Comparison of ENCODE assay signal across 37 cellular contexts in the genomic region with DNA sequence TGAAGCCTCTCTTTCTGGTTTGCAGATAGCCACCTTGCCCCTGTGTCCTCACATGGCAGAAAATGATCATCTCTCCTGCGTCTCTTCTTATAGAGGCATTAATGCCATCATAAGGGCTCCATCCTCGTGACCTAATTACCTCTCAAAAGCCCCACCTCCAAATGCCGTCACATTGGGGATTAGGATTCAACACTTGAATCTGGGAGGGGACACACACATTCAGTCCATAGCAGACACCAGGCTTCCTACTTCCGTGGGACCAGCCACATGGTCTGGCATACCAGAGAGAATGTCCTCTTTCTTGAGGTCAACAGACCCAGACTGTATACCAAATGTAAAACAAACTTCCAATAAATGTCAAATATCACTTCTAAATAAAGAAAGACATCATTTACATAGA.
"Had no signal": no experiment of that assay in that cellular context is flagged by ENCODE, and none has a peak within 500 bp of the region (broad histone marks: within the 10 kb centered on the region; RNA-seq: fewer than 3 reads in every experiment).

No MANE protein-coding gene starts in this region.

- H3K4me1 Mint-ChIP-seq: activated naive CD4-positive, alpha-beta T cell treated with anti-CD3 and anti-CD28 coated beads, Interleukin-2, amount 10 ng/mL, durations not matched to agents 7 days and 5 days; activated naive CD4-positive, alpha-beta T cell treated with anti-CD3 and anti-CD28 coated beads, Interleukin-2, amount 50 U/mL, for 24 hours; activated naive CD8-positive, alpha-beta T cell treated with anti-CD3 and anti-CD28 coated beads for 36 hours; activated naive CD8-positive, alpha-beta T cell treated with anti-CD3 and anti-CD28 coated beads, Interleukin-2, amount 10 ng/mL, durations not matched to agents 7 days and 5 days; activated naive CD8-positive, alpha-beta T cell treated with anti-CD3 and anti-CD28 coated beads, Interleukin-2, amount 50 U/mL, for 24 hours; activated T-helper 17 cell treated with anti-CD3 and anti-CD28 coated beads, Interleukin-2, amount 50 U/mL, for 72 hours; brain; central memory CD8-positive, alpha-beta T cell had no signal

- H3K4me1 ChIP-seq: adrenal gland, ascending aorta, body of pancreas, breast epithelium had no signal

- H3K36me3 ChIP-seq: adrenal gland, ascending aorta, brain microvascular endothelial cell, breast epithelium, cardiac muscle cell had no signal

- H3K27ac Mint-ChIP-seq: activated naive CD4-positive, alpha-beta T cell treated with anti-CD3 and anti-CD28 coated beads for 36 hours; activated naive CD4-positive, alpha-beta T cell treated with anti-CD3 and anti-CD28 coated beads, Interleukin-2, amount 10 ng/mL, durations not matched to agents 7 days and 5 days; activated naive CD4-positive, alpha-beta T cell treated with anti-CD3 and anti-CD28 coated beads, Interleukin-2, amount 50 U/mL, for 24 hours; activated naive CD4-positive, alpha-beta T cell treated with anti-CD3 and anti-CD28 coated beads, Interleukin-2, amount 50 U/mL, for 72 hours; activated naive CD8-positive, alpha-beta T cell; activated naive CD8-positive, alpha-beta T cell treated with anti-CD3 and anti-CD28 coated beads for 36 hours; activated naive CD8-positive, alpha-beta T cell treated with anti-CD3 and anti-CD28 coated beads, Interleukin-2, amount 10 ng/mL, durations not matched to agents 7 days and 5 days; activated naive CD8-positive, alpha-beta T cell treated with anti-CD3 and anti-CD28 coated beads, Interleukin-2, amount 50 U/mL, for 24 hours; activated T-cell treated with anti-CD3 and anti-CD28 coated beads, Interleukin-2, amount 50 U/mL, for 24 hours; activated T-cell treated with anti-CD3 and anti-CD28 coated beads, Interleukin-2, amount 50 U/mL, for 72 hours; activated T-helper 1 cell treated with anti-CD3 and anti-CD28 coated beads, Interleukin-12 subunit alpha, Interleukin-12 subunit beta, Interleukin-2, Interleukin-4 antibody, amounts not matched to agents 30 ng/mL and 10 ng/mL and 1 ng/mL, durations not matched to agents 14 hours and 24 hours and 36 hours; activated T-helper 17 cell treated with anti-CD3 and anti-CD28 coated beads, Interleukin-2, amount 50 U/mL, for 72 hours; activated T-helper 2 cell treated with anti-CD3 and anti-CD28 coated beads, Interferon-gamma antibody, Interleukin-2, Interleukin-4, amounts not matched to agents 10 μg/mL and 5 μg/mL and 100 μg/mL, durations not matched to agents 14 hours and 24 hours and 36 hours; brain had no signal

- H3K4me3 ChIP-seq: adrenal gland, ascending aorta, body of pancreas, breast epithelium, cardiac muscle cell had no signal

- DNase-seq: activated effector memory CD4-positive, alpha-beta T cell treated with anti-CD3 and anti-CD28 coated beads, Interleukin-2, amount 50 U/mL, for 16 hours; activated effector memory CD4-positive, alpha-beta T cell treated with Interleukin-2 at 50 U/mL for 16 hours; activated gamma-delta T cell; activated gamma-delta T cell treated with Interleukin-2 at 50 U/mL for 16 hours; activated naive CD4-positive, alpha-beta T cell; activated naive CD4-positive, alpha-beta T cell treated with anti-CD3 and anti-CD28 coated beads for 36 hours; activated naive CD4-positive, alpha-beta T cell treated with anti-CD3 and anti-CD28 coated beads, Interleukin-2, amount 10 ng/mL, durations not matched to agents 7 days and 5 days; activated naive CD4-positive, alpha-beta T cell treated with anti-CD3 and anti-CD28 coated beads, Interleukin-2, amount 50 U/mL, for 16 hours; activated naive CD4-positive, alpha-beta T cell treated with Interleukin-2 at 50 U/mL for 16 hours; activated naive CD8-positive, alpha-beta T cell treated with anti-CD3 and anti-CD28 coated beads for 36 hours; activated naive CD8-positive, alpha-beta T cell treated with anti-CD3 and anti-CD28 coated beads, Interleukin-2, amount 10 ng/mL, durations not matched to agents 7 days and 5 days; activated naive CD8-positive, alpha-beta T cell treated with anti-CD3 and anti-CD28 coated beads, Interleukin-2, amount 50 U/mL, for 24 hours; activated T-cell treated with anti-CD3 and anti-CD28 coated beads, Interleukin-2, amount 50 U/mL, for 1 hour; activated T-cell treated with anti-CD3 and anti-CD28 coated beads, Interleukin-2, amount 50 U/mL, for 24 hours; activated T-cell treated with anti-CD3 and anti-CD28 coated beads, Interleukin-2, amount 50 U/mL, for 4 hours; activated T-cell treated with anti-CD3 and anti-CD28 coated beads, Interleukin-2, amount 50 U/mL, for 48 hours; activated T-cell treated with anti-CD3 and anti-CD28 coated beads, Interleukin-2, amount 50 U/mL, for 72 hours; adrenal gland; amniotic stem cell; amygdala; anterior cingulate cortex; aorta; body of pancreas; brain microvascular endothelial cell; central memory CD4-positive, alpha-beta T cell; cerebellar nuclear complex had no signal

- H3K36me3 Mint-ChIP-seq: activated naive CD4-positive, alpha-beta T cell treated with anti-CD3 and anti-CD28 coated beads, Interleukin-2, amount 10 ng/mL, durations not matched to agents 7 days and 5 days; activated naive CD4-positive, alpha-beta T cell treated with anti-CD3 and anti-CD28 coated beads, Interleukin-2, amount 50 U/mL, for 24 hours; activated naive CD4-positive, alpha-beta T cell treated with anti-CD3 and anti-CD28 coated beads, Interleukin-2, amount 50 U/mL, for 72 hours; activated naive CD8-positive, alpha-beta T cell; activated naive CD8-positive, alpha-beta T cell treated with anti-CD3 and anti-CD28 coated beads for 36 hours; activated naive CD8-positive, alpha-beta T cell treated with anti-CD3 and anti-CD28 coated beads, Interleukin-2, amount 10 ng/mL, durations not matched to agents 7 days and 5 days; brain had no signal

- H3K27me3 ChIP-seq: adrenal gland, ascending aorta, body of pancreas, brain microvascular endothelial cell, cardiac muscle cell had no signal

- H3K27ac ChIP-seq: adrenal gland, ascending aorta, body of pancreas, brain microvascular endothelial cell, breast epithelium, cardiac muscle cell had no signal

- H3K4me3 Mint-ChIP-seq: activated naive CD4-positive, alpha-beta T cell treated with anti-CD3 and anti-CD28 coated beads for 36 hours; activated naive CD4-positive, alpha-beta T cell treated with anti-CD3 and anti-CD28 coated beads, Interleukin-2, amount 10 ng/mL, durations not matched to agents 7 days and 5 days; activated naive CD4-positive, alpha-beta T cell treated with anti-CD3 and anti-CD28 coated beads, Interleukin-2, amount 50 U/mL, for 24 hours; activated naive CD8-positive, alpha-beta T cell; activated naive CD8-positive, alpha-beta T cell treated with anti-CD3 and anti-CD28 coated beads for 36 hours; activated naive CD8-positive, alpha-beta T cell treated with anti-CD3 and anti-CD28 coated beads, Interleukin-2, amount 10 ng/mL, durations not matched to agents 7 days and 5 days; activated naive CD8-positive, alpha-beta T cell treated with anti-CD3 and anti-CD28 coated beads, Interleukin-2, amount 50 U/mL, for 24 hours; activated T-cell treated with anti-CD3 and anti-CD28 coated beads, Interleukin-2, amount 50 U/mL, for 24 hours; activated T-cell treated with anti-CD3 and anti-CD28 coated beads, Interleukin-2, amount 50 U/mL, for 4 hours; activated T-cell treated with anti-CD3 and anti-CD28 coated beads, Interleukin-2, amount 50 U/mL, for 72 hours; activated T-helper 1 cell treated with anti-CD3 and anti-CD28 coated beads, Interleukin-12 subunit alpha, Interleukin-12 subunit beta, Interleukin-2, Interleukin-4 antibody, amounts not matched to agents 30 ng/mL and 10 ng/mL and 1 ng/mL, durations not matched to agents 14 hours and 24 hours and 36 hours; activated T-helper 17 cell treated with anti-CD3 and anti-CD28 coated beads, Interleukin-2, amount 50 U/mL, for 72 hours; brain; central memory CD8-positive, alpha-beta T cell had no signal

- H3K27me3 Mint-ChIP-seq: activated naive CD4-positive, alpha-beta T cell treated with anti-CD3 and anti-CD28 coated beads, Interleukin-2, amount 10 ng/mL, durations not matched to agents 7 days and 5 days; activated naive CD4-positive, alpha-beta T cell treated with anti-CD3 and anti-CD28 coated beads, Interleukin-2, amount 50 U/mL, for 24 hours; activated naive CD8-positive, alpha-beta T cell; activated naive CD8-positive, alpha-beta T cell treated with anti-CD3 and anti-CD28 coated beads for 36 hours; activated naive CD8-positive, alpha-beta T cell treated with anti-CD3 and anti-CD28 coated beads, Interleukin-2, amount 10 ng/mL, durations not matched to agents 7 days and 5 days; activated naive CD8-positive, alpha-beta T cell treated with anti-CD3 and anti-CD28 coated beads, Interleukin-2, amount 50 U/mL, for 24 hours; activated T-helper 17 cell treated with anti-CD3 and anti-CD28 coated beads, Interleukin-2, amount 50 U/mL, for 72 hours; brain; central memory CD8-positive, alpha-beta T cell had no signal

- H3K9me3 ChIP-seq: adrenal gland, ascending aorta, body of pancreas, breast epithelium had no signal

- H3K9me3 Mint-ChIP-seq: activated naive CD4-positive, alpha-beta T cell treated with anti-CD3 and anti-CD28 coated beads for 36 hours; activated naive CD4-positive, alpha-beta T cell treated with anti-CD3 and anti-CD28 coated beads, Interleukin-2, amount 10 ng/mL, durations not matched to agents 7 days and 5 days; activated naive CD4-positive, alpha-beta T cell treated with anti-CD3 and anti-CD28 coated beads, Interleukin-2, amount 50 U/mL, for 24 hours; activated naive CD4-positive, alpha-beta T cell treated with anti-CD3 and anti-CD28 coated beads, Interleukin-2, amount 50 U/mL, for 72 hours; activated naive CD8-positive, alpha-beta T cell treated with anti-CD3 and anti-CD28 coated beads for 36 hours; activated naive CD8-positive, alpha-beta T cell treated with anti-CD3 and anti-CD28 coated beads, Interleukin-2, amount 10 ng/mL, durations not matched to agents 7 days and 5 days; activated naive CD8-positive, alpha-beta T cell treated with anti-CD3 and anti-CD28 coated beads, Interleukin-2, amount 50 U/mL, for 24 hours; activated T-cell treated with anti-CD3 and anti-CD28 coated beads, Interleukin-2, amount 50 U/mL, for 24 hours; activated T-cell treated with anti-CD3 and anti-CD28 coated beads, Interleukin-2, amount 50 U/mL, for 4 hours; activated T-cell treated with anti-CD3 and anti-CD28 coated beads, Interleukin-2, amount 50 U/mL, for 72 hours; activated T-helper 1 cell treated with anti-CD3 and anti-CD28 coated beads, Interleukin-12 subunit alpha, Interleukin-12 subunit beta, Interleukin-2, Interleukin-4 antibody, amounts not matched to agents 30 ng/mL and 10 ng/mL and 1 ng/mL, durations not matched to agents 14 hours and 24 hours and 36 hours; activated T-helper 17 cell treated with anti-CD3 and anti-CD28 coated beads, Interleukin-2, amount 50 U/mL, for 72 hours; activated T-helper 2 cell treated with anti-CD3 and anti-CD28 coated beads, Interferon-gamma antibody, Interleukin-2, Interleukin-4, amounts not matched to agents 10 μg/mL and 5 μg/mL and 100 μg/mL, durations not matched to agents 14 hours and 24 hours and 36 hours; central memory CD8-positive, alpha-beta T cell had no signal
